ENCODE assay signal across 12 cellular contexts in genomic region chr17:41697122-41697962, GRCh38. TPM values are rescaled to one million over a fixed set of nuclear protein-coding genes. Genes with fewer than 3 reads are reported as not detected.
A peak's percentile ranks its signal among the peaks of the same experiment; 100 is the strongest.
DNase-seq lines count a peak whose midpoint lies in the region; ATAC-seq and TF ChIP-seq lines count a peak whose summit lies in the region.
"Had no signal": no experiment of that assay in that cellular context is flagged by ENCODE, and none has a peak within 500 bp of the region (broad histone marks: within the 10 kb centered on the region; RNA-seq: fewer than 3 reads in every experiment).

No MANE protein-coding gene starts in this region.

- intact Hi-C loops in activated CD4-positive, alpha-beta T cell treated with anti-CD3 and anti-CD28 coated beads, Interleukin-2, amount 10 ng/mL, durations not matched to agents 24 days and 14 days (cut with micrococcal nuclease), result no loop called here
- intact Hi-C loops in dorsolateral prefrontal cortex (cut with DNase I), result no loop called here

- POLR2A ChIA-PET in activated CD4-positive, alpha-beta T cell treated with anti-CD3 and anti-CD28 coated beads, Interleukin-2, amount 10 ng/mL, durations not matched to agents 7 days and 5 days (lab: Charles Lee), result no interaction called here

- peak; percentile 62 for DNase-seq in activated CD4-positive, alpha-beta T cell treated with anti-CD3 and anti-CD28 coated beads, Interleukin-2, amount 10 ng/mL, durations not matched to agents 24 days and 14 days
- no peak for DNase-seq in activated CD4-positive, alpha-beta T cell treated with anti-CD3 and anti-CD28 coated beads, Interleukin-2, amount 10 ng/mL, durations not matched to agents 7 days and 5 days
- DNase-seq in dorsolateral prefrontal cortex (peak in 6 of 10 donors; percentile 43 to 66 (median 55)), lung (ENCODE audit: low spot score) (peak; percentile 43)
- DNase-seq: NCI-H446 had no signal

- H3K27me3 ChIP-seq in dorsolateral prefrontal cortex, result no peaks in the 10 kb centered on the region
- H3K27me3 ChIP-seq in lung (ENCODE audit: control insufficient read depth, insufficient read depth), result no peaks in the 10 kb centered on the region

- H3K27me3 Mint-ChIP-seq in activated CD4-positive, alpha-beta T cell treated with anti-CD3 and anti-CD28 coated beads, Interleukin-2, amount 10 ng/mL, durations not matched to agents 24 days and 14 days, result peaks cover 1% of the 10 kb centered on the region
- no peaks in the 10 kb centered on the region for H3K27me3 Mint-ChIP-seq in activated CD4-positive, alpha-beta T cell treated with anti-CD3 and anti-CD28 coated beads, Interleukin-2, amount 10 ng/mL, durations not matched to agents 7 days and 5 days
- H3K27me3 Mint-ChIP-seq: naive thymus-derived CD4-positive, alpha-beta T cell had no signal

- H3K4me3 ChIP-seq in dorsolateral prefrontal cortex (peak overlapping the region in 1 of 59 donors; percentile 8), lung (no peak overlapping the region), urinary bladder (ENCODE audit: low read depth, low read length) (no peak overlapping the region)

- H3K27ac Mint-ChIP-seq in activated CD4-positive, alpha-beta T cell treated with anti-CD3 and anti-CD28 coated beads, Interleukin-2, amount 10 ng/mL, durations not matched to agents 24 days and 14 days, result peak overlapping the region; percentile 16
- no peak overlapping the region for H3K27ac Mint-ChIP-seq in activated CD4-positive, alpha-beta T cell treated with anti-CD3 and anti-CD28 coated beads, Interleukin-2, amount 10 ng/mL, durations not matched to agents 7 days and 5 days
- H3K27ac Mint-ChIP-seq: dendritic cell treated with granulocyte-macrophage colony-stimulating factor and Interleukin-4, amounts not matched to agents 40 ng/mL and 50 ng/mL, for 4 days had no signal

- CTCF ChIA-PET in activated CD4-positive, alpha-beta T cell treated with anti-CD3 and anti-CD28 coated beads, Interleukin-2, amount 10 ng/mL, durations not matched to agents 7 days and 5 days (lab: Charles Lee), result no interaction called here

- peaks cover 18% of the 10 kb centered on the region for H3K4me1 Mint-ChIP-seq in activated CD4-positive, alpha-beta T cell treated with anti-CD3 and anti-CD28 coated beads, Interleukin-2, amount 10 ng/mL, durations not matched to agents 24 days and 14 days
- H3K4me1 Mint-ChIP-seq in activated CD4-positive, alpha-beta T cell treated with anti-CD3 and anti-CD28 coated beads, Interleukin-2, amount 10 ng/mL, durations not matched to agents 7 days and 5 days, result peaks cover 24% of the 10 kb centered on the region

- 45 to 52% methylated on average over 6 of the region's 6 CpGs for WGBS in lung, 2 donors
- WGBS in urinary bladder, result 33% methylated on average over 6 of the region's 6 CpGs

- ATAC-seq in lung (ENCODE audit: insufficient read depth, low FRiP score) (peak; percentile 66), GM19463 (IDR thresholded peaks at IDR 0.05; ENCODE audit: unreplicated experiment) (no peak), HG03135 (IDR thresholded peaks at IDR 0.05; ENCODE audit: unreplicated experiment) (no peak), GM19395 (IDR thresholded peaks at IDR 0.05; ENCODE audit: unreplicated experiment) (no peak)
- ATAC-seq: naive thymus-derived CD4-positive, alpha-beta T cell had no signal

- peaks cover 22% of the 10 kb centered on the region for H3K36me3 Mint-ChIP-seq in activated CD4-positive, alpha-beta T cell treated with anti-CD3 and anti-CD28 coated beads, Interleukin-2, amount 10 ng/mL, durations not matched to agents 24 days and 14 days (ENCODE audit: low read depth)
- H3K36me3 Mint-ChIP-seq in activated CD4-positive, alpha-beta T cell treated with anti-CD3 and anti-CD28 coated beads, Interleukin-2, amount 10 ng/mL, durations not matched to agents 7 days and 5 days (ENCODE audit: low read depth), result peaks cover 23% of the 10 kb centered on the region

- H3K27ac ChIP-seq in dorsolateral prefrontal cortex (peak overlapping the region in 40 of 59 donors; percentile 0 to 75 (median 50)), lung (ENCODE audit: low read depth in 1 of 2, low read length in 1 of 2) (no peak overlapping the region), urinary bladder (ENCODE audit: low read depth) (peak overlapping the region; percentile 63)

- H3K4me1 ChIP-seq in lung (ENCODE audit: control insufficient read depth in 2 of 2, insufficient read depth in 2 of 2, low read length in 2 of 2), result peaks cover 0 to 1% of the 10 kb centered on the region in 2 donors
- peaks cover 2% of the 10 kb centered on the region for H3K4me1 ChIP-seq in urinary bladder (ENCODE audit: insufficient read depth)

- H3K9me3 ChIP-seq in lung (ENCODE audit: control insufficient read depth in 2 of 2, insufficient read depth in 1 of 2, low read length in 1 of 2), result no peaks in the 10 kb centered on the region

- TF ChIP-seq CTCF in dorsolateral prefrontal cortex (IDR thresholded peaks at IDR 0.05 in 54 of 56, conservative IDR thresholded peaks at IDR 0.05 in 2 of 56; ENCODE audit: low read depth in 1 of 56, partially characterized antibody in 56 of 56) (peak in 5 of 56 donors; percentile 6 to 26 (median 16)), lung (IDR thresholded peaks at IDR 0.05; ENCODE audit: control extremely low read depth, extremely low read depth) (no peak)

- H3K9me3 Mint-ChIP-seq in activated CD4-positive, alpha-beta T cell treated with anti-CD3 and anti-CD28 coated beads, Interleukin-2, amount 10 ng/mL, durations not matched to agents 24 days and 14 days, result no peaks in the 10 kb centered on the region
- no peaks in the 10 kb centered on the region for H3K9me3 Mint-ChIP-seq in activated CD4-positive, alpha-beta T cell treated with anti-CD3 and anti-CD28 coated beads, Interleukin-2, amount 10 ng/mL, durations not matched to agents 7 days and 5 days
- H3K9me3 Mint-ChIP-seq: dendritic cell treated with granulocyte-macrophage colony-stimulating factor and Interleukin-4, amounts not matched to agents 40 ng/mL and 50 ng/mL, for 4 days had no signal

- no peak overlapping the region for H3K4me3 Mint-ChIP-seq in activated CD4-positive, alpha-beta T cell treated with anti-CD3 and anti-CD28 coated beads, Interleukin-2, amount 10 ng/mL, durations not matched to agents 24 days and 14 days
- no peak overlapping the region for H3K4me3 Mint-ChIP-seq in activated CD4-positive, alpha-beta T cell treated with anti-CD3 and anti-CD28 coated beads, Interleukin-2, amount 10 ng/mL, durations not matched to agents 7 days and 5 days
- H3K4me3 Mint-ChIP-seq: dendritic cell treated with granulocyte-macrophage colony-stimulating factor and Interleukin-4, amounts not matched to agents 40 ng/mL and 50 ng/mL, for 4 days had no signal

- H3K36me3 ChIP-seq in lung (ENCODE audit: control insufficient read depth in 2 of 2, insufficient read depth in 2 of 2, low read length in 2 of 2) (peaks cover 12 to 14% of the 10 kb centered on the region in 2 donors), urinary bladder (ENCODE audit: insufficient read depth) (peaks cover 7% of the 10 kb centered on the region)

RNA-seq across cellular contexts. Expression of gene EIF1, which starts 8.7 kb away (rescaled TPM):
- total RNA-seq in activated CD4-positive, alpha-beta T cell treated with anti-CD3 and anti-CD28 coated beads, Interleukin-2, amount 10 ng/mL, durations not matched to agents 24 days and 14 days, result 837 and 858 TPM in 2 replicates
- 100 to 1,000 TPM; 605 to 645 TPM for total RNA-seq in activated CD4-positive, alpha-beta T cell treated with anti-CD3 and anti-CD28 coated beads, Interleukin-2, amount 10 ng/mL, durations not matched to agents 7 days and 5 days
- total RNA-seq in dorsolateral prefrontal cortex, result 100 to 1,000 TPM; 536 to 941 (median 703) TPM
- 100 to 1,000 TPM; 381 to 872 TPM for total RNA-seq in lung
- polyA plus RNA-seq in lung, result 100 to 1,000 TPM; 485 to 867 TPM
- 96.6 TPM for total RNA-seq in urinary bladder
- 649 TPM for polyA plus RNA-seq in urinary bladder

RNA-seq across cellular contexts. Expression of gene GAST, which starts 14.8 kb away (rescaled TPM):
- total RNA-seq in activated CD4-positive, alpha-beta T cell treated with anti-CD3 and anti-CD28 coated beads, Interleukin-2, amount 10 ng/mL, durations not matched to agents 24 days and 14 days, result not detected in 2 replicates
- not detected for total RNA-seq in activated CD4-positive, alpha-beta T cell treated with anti-CD3 and anti-CD28 coated beads, Interleukin-2, amount 10 ng/mL, durations not matched to agents 7 days and 5 days
- total RNA-seq in dorsolateral prefrontal cortex (1 to 10 TPM in 2 of 120 experiments, not detected in 118; 1.3 to 1.5 TPM), lung (not detected), urinary bladder (not detected)
- polyA plus RNA-seq in lung (not detected), urinary bladder (not detected)
- total RNA-seq: naive thymus-derived CD4-positive, alpha-beta T cell had no signal
- polyA plus RNA-seq: BJ; naive thymus-derived CD4-positive, alpha-beta T cell had no signal

RNA-seq across cellular contexts. Expression of gene HAP1, which starts 37.1 kb away (rescaled TPM):
- 0.02 and 0.05 TPM in 2 replicates for total RNA-seq in activated CD4-positive, alpha-beta T cell treated with anti-CD3 and anti-CD28 coated beads, Interleukin-2, amount 10 ng/mL, durations not matched to agents 24 days and 14 days
- total RNA-seq in activated CD4-positive, alpha-beta T cell treated with anti-CD3 and anti-CD28 coated beads, Interleukin-2, amount 10 ng/mL, durations not matched to agents 7 days and 5 days, result under 1 TPM; 0.25 to 0.31 TPM
- total RNA-seq in dorsolateral prefrontal cortex (10 to 100 TPM in 101 of 120 experiments, 1 to 10 TPM in 19; 5.9 to 49.7 (median 14.5) TPM), lung (under 1 TPM; 0.21 to 0.26 TPM), urinary bladder (not detected)
- polyA plus RNA-seq in lung (under 1 TPM; 0.07 to 0.57 TPM), urinary bladder (0.27 TPM)
- polyA plus RNA-seq: naive thymus-derived CD4-positive, alpha-beta T cell had no signal

Comparison
In these comparisons a context has a peak if more than half of its experiments do, and no peak if none do; other contexts are left out.
1. H3K27ac ChIP-seq: peak in dorsolateral prefrontal cortex (40 of 59) and urinary bladder (single experiment); none in lung (0 of 2).